ENCODE assay signal across 1 cellular context in the genomic region with DNA sequence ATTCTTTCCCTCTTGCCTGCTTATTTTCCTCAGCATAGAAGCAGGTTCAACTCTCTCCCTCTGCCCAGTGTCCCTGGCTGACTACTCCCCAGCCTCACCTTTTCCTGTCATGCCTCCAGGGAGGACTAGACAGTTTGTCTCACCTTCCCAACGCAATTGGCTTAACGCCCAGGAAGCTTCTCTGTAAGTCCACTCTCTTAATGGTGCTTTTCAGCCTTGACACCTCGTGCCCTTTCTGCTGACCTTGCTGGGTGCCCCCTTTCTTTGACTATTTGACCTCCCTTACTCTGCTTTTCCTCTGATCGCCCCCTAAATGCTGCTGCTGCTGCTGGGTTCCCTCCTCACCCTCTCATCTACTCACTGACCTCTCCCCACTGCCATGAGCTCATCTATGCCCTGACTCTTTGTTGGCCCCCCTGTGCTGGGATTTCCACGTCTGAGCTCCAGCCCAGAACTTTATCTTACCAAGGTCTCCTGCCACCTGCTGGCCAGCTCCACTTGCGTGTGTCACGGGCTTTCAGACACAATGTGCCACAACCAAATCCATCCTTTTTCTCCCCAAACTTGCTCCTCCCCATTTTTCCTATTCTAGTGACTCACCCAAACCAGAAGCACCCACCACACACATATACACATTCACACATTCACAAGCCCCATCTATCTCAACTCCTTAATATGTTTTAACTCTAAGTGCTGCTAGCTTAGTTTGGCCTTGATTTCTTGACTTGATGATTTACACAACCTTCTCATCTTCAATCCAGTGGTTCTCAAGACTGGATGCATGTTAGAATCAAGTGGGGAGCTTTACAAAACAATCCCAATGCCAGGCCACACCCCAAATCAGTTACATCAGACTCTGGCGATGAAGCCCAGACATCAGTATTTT.
TF ChIP-seq lines count a peak whose summit lies in the region.

No MANE protein-coding gene starts in this region.

TF ChIP-seq in HepG2, 621 proteins besides CTCF, POLR2A, EP300 and RAD21 (continued from another document and continues in another):
- TF ChIP-seq, protein P1, sequence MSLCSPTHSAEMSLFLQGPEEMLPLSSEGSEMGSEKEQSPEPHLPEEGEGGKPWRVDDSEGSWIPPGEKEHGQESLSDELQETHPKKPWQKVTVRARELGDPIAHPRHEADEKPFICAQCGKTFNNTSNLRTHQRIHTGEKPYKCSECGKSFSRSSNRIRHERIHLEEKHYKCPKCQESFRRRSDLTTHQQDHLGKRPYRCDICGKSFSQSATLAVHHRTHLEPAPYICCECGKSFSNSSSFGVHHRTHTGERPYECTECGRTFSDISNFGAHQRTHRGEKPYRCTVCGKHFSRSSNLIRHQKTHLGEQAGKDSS (CRISPR knock-in tag; IDR thresholded peaks at IDR 0.05; ENCODE audit: borderline replicate concordance, low read depth), result 0 out of 2 replicates have a peak, but pooled peaks have one; percentile 47
- TF ChIP-seq FLYWCH1 (CRISPR knock-in tag; IDR thresholded peaks at IDR 0.05) (no peak), SALL1 (CRISPR knock-in tag; IDR thresholded peaks at IDR 0.05) (peak; percentile 56; the same call in 1 of the 2 replicates), ZFP36 (IDR thresholded peaks at IDR 0.05; ENCODE audit: borderline replicate concordance, low read depth, low read length, partially characterized antibody) (no peak), HDAC6 (IDR thresholded peaks at IDR 0.05; ENCODE audit: low read depth, low read length) (no peak), ZNF883 (CRISPR knock-in tag; IDR thresholded peaks at IDR 0.05; ENCODE audit: not compliant biosample characterization) (peak; percentile 38), ZEB1 (IDR thresholded peaks at IDR 0.05; ENCODE audit: insufficient replicate concordance, low read depth) (no peak), STAG1 (CRISPR knock-in tag; IDR thresholded peaks at IDR 0.05) (peak; percentile 63), RELA (CRISPR knock-in tag; IDR thresholded peaks at IDR 0.05) (no peak), HNRNPLL (IDR thresholded peaks at IDR 0.05; ENCODE audit: low read depth, low read length, poor library complexity, severe bottlenecking) (no peak), ZNF768 (CRISPR knock-in tag; IDR thresholded peaks at IDR 0.05) (no peak), HNF1A (IDR thresholded peaks at IDR 0.05; ENCODE audit: low read depth) (no peak), HNF1A (CRISPR knock-in tag; IDR thresholded peaks at IDR 0.05; ENCODE audit: borderline replicate concordance) (no peak), ZFP36L1 (CRISPR knock-in tag; IDR thresholded peaks at IDR 0.05) (0 out of 2 replicates have a peak, but pooled peaks have one; percentile 58), FOXA1 (IDR thresholded peaks at IDR 0.05) (no peak), FOXA1 (CRISPR knock-in tag; IDR thresholded peaks at IDR 0.05) (no peak), ZNF160 (CRISPR knock-in tag; IDR thresholded peaks at IDR 0.05) (no peak), CREB1 (IDR thresholded peaks at IDR 0.05) (no peak), CREB1 (CRISPR knock-in tag; IDR thresholded peaks at IDR 0.05) (no peak), KLF13 (CRISPR knock-in tag; IDR thresholded peaks at IDR 0.05) (no peak), TBX2 (CRISPR knock-in tag; IDR thresholded peaks at IDR 0.05; ENCODE audit: borderline replicate concordance) (no peak), UBTF (CRISPR knock-in tag; IDR thresholded peaks at IDR 0.05) (no peak), ZSCAN31 (CRISPR knock-in tag; IDR thresholded peaks at IDR 0.05; ENCODE audit: low read depth) (no peak), LCORL (IDR thresholded peaks at IDR 0.05) (no peak), LCORL (CRISPR knock-in tag; IDR thresholded peaks at IDR 0.05) (no peak), ZNF329 (CRISPR knock-in tag; IDR thresholded peaks at IDR 0.05; ENCODE audit: low read depth) (no peak), HES4 (CRISPR knock-in tag; IDR thresholded peaks at IDR 0.05; ENCODE audit: borderline replicate concordance) (no peak), ZMYM4 (CRISPR knock-in tag; IDR thresholded peaks at IDR 0.05) (no peak), ZNF180 (CRISPR knock-in tag; IDR thresholded peaks at IDR 0.05; ENCODE audit: borderline replicate concordance, low read depth) (no peak), SMARCE1 (IDR thresholded peaks at IDR 0.05; ENCODE audit: borderline replicate concordance) (no peak), TBP (CRISPR knock-in tag; IDR thresholded peaks at IDR 0.05) (no peak), XRCC5 (optimal IDR thresholded peaks at IDR 0.05; ENCODE audit: low read length) (peak; percentile 79), ZNF331 (CRISPR knock-in tag; IDR thresholded peaks at IDR 0.05) (no peak), FOXP1 (IDR thresholded peaks at IDR 0.05) (no peak), FOXP1 (CRISPR knock-in tag; IDR thresholded peaks at IDR 0.05) (no peak), ZNF350 (CRISPR knock-in tag; IDR thresholded peaks at IDR 0.05; ENCODE audit: borderline replicate concordance, low read depth) (no peak), ZNF547 (CRISPR knock-in tag; IDR thresholded peaks at IDR 0.05) (0 out of 2 replicates have a peak, but pooled peaks have one; percentile 30), RBM39 (IDR thresholded peaks at IDR 0.05; ENCODE audit: low read depth, low read length, poor library complexity, severe bottlenecking) (no peak), ZUFSP (CRISPR knock-in tag; IDR thresholded peaks at IDR 0.05; ENCODE audit: borderline replicate concordance) (no peak), ZNF75D (CRISPR knock-in tag; IDR thresholded peaks at IDR 0.05; ENCODE audit: borderline replicate concordance) (no peak), RFX3 (CRISPR knock-in tag; IDR thresholded peaks at IDR 0.05) (no peak), ZSCAN12 (CRISPR knock-in tag; IDR thresholded peaks at IDR 0.05) (no peak)
- TF ChIP-seq, protein P2, sequence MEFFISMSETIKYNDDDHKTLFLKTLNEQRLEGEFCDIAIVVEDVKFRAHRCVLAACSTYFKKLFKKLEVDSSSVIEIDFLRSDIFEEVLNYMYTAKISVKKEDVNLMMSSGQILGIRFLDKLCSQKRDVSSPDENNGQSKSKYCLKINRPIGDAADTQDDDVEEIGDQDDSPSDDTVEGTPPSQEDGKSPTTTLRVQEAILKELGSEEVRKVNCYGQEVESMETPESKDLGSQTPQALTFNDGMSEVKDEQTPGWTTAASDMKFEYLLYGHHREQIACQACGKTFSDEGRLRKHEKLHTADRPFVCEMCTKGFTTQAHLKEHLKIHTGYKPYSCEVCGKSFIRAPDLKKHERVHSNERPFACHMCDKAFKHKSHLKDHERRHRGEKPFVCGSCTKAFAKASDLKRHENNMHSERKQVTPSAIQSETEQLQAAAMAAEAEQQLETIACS (CRISPR knock-in tag; IDR thresholded peaks at IDR 0.05), result no peak
- TF ChIP-seq, protein P3, sequence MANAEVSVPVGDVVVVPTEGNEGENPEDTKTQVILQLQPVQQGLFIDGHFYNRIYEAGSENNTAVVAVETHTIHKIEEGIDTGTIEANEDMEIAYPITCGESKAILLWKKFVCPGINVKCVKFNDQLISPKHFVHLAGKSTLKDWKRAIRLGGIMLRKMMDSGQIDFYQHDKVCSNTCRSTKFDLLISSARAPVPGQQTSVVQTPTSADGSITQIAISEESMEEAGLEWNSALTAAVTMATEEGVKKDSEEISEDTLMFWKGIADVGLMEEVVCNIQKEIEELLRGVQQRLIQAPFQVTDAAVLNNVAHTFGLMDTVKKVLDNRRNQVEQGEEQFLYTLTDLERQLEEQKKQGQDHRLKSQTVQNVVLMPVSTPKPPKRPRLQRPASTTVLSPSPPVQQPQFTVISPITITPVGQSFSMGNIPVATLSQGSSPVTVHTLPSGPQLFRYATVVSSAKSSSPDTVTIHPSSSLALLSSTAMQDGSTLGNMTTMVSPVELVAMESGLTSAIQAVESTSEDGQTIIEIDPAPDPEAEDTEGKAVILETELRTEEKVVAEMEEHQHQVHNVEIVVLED (CRISPR knock-in tag; IDR thresholded peaks at IDR 0.05; ENCODE audit: borderline replicate concordance), result no peak
- TF ChIP-seq, protein P4, sequence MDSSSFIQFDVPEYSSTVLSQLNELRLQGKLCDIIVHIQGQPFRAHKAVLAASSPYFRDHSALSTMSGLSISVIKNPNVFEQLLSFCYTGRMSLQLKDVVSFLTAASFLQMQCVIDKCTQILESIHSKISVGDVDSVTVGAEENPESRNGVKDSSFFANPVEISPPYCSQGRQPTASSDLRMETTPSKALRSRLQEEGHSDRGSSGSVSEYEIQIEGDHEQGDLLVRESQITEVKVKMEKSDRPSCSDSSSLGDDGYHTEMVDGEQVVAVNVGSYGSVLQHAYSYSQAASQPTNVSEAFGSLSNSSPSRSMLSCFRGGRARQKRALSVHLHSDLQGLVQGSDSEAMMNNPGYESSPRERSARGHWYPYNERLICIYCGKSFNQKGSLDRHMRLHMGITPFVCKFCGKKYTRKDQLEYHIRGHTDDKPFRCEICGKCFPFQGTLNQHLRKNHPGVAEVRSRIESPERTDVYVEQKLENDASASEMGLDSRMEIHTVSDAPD (CRISPR knock-in tag; IDR thresholded peaks at IDR 0.05), result no peak
- TF ChIP-seq, protein P5, sequence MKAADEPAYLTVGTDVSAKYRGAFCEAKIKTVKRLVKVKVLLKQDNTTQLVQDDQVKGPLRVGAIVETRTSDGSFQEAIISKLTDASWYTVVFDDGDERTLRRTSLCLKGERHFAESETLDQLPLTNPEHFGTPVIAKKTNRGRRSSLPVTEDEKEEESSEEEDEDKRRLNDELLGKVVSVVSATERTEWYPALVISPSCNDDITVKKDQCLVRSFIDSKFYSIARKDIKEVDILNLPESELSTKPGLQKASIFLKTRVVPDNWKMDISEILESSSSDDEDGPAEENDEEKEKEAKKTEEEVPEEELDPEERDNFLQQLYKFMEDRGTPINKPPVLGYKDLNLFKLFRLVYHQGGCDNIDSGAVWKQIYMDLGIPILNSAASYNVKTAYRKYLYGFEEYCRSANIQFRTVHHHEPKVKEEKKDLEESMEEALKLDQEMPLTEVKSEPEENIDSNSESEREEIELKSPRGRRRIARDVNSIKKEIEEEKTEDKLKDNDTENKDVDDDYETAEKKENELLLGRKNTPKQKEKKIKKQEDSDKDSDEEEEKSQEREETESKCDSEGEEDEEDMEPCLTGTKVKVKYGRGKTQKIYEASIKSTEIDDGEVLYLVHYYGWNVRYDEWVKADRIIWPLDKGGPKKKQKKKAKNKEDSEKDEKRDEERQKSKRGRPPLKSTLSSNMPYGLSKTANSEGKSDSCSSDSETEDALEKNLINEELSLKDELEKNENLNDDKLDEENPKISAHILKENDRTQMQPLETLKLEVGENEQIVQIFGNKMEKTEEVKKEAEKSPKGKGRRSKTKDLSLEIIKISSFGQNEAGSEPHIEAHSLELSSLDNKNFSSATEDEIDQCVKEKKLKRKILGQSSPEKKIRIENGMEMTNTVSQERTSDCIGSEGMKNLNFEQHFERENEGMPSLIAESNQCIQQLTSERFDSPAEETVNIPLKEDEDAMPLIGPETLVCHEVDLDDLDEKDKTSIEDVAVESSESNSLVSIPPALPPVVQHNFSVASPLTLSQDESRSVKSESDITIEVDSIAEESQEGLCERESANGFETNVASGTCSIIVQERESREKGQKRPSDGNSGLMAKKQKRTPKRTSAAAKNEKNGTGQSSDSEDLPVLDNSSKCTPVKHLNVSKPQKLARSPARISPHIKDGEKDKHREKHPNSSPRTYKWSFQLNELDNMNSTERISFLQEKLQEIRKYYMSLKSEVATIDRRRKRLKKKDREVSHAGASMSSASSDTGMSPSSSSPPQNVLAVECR (CRISPR knock-in tag; IDR thresholded peaks at IDR 0.05; ENCODE audit: borderline replicate concordance), result no peak
